1 cellular context compared by ENCODE assay signal in genomic region chr16:86664518-86665318, GRCh38.
TF ChIP-seq lines count a peak whose summit lies in the region.

No MANE protein-coding gene starts in this region.

TF ChIP-seq in HepG2, 621 proteins besides CTCF, POLR2A, EP300 and RAD21 (continued from another document and continues in another):
- no peak for TF ChIP-seq KIAA2018 (CRISPR knock-in tag; IDR thresholded peaks at IDR 0.05; ENCODE audit: borderline replicate concordance)
- TF ChIP-seq TRIM22 (IDR thresholded peaks at IDR 0.05): no peak
- TF ChIP-seq AGO1 (IDR thresholded peaks at IDR 0.05; ENCODE audit: low read depth, low read length, poor library complexity, severe bottlenecking): no peak
- TF ChIP-seq MXI1 (IDR thresholded peaks at IDR 0.05; ENCODE audit: borderline replicate concordance, low read depth, low read length): 0 out of 3 replicates have a peak, but pooled peaks have one; percentile 20
- TF ChIP-seq ASH2L (IDR thresholded peaks at IDR 0.05; ENCODE audit: insufficient read length, low read depth, low read length): peak; percentile 58
- TF ChIP-seq STAT6 (CRISPR knock-in tag; IDR thresholded peaks at IDR 0.05; ENCODE audit: borderline replicate concordance): no peak
- TF ChIP-seq ZNF281 (CRISPR knock-in tag; IDR thresholded peaks at IDR 0.05; ENCODE audit: borderline replicate concordance): peak; percentile 50; the same call in 1 of the 2 replicates
- no peak for TF ChIP-seq NFE2 (CRISPR knock-in tag; IDR thresholded peaks at IDR 0.05)
- TF ChIP-seq KAT7 (CRISPR knock-in tag; IDR thresholded peaks at IDR 0.05; ENCODE audit: borderline replicate concordance): no peak
- no peak for TF ChIP-seq MIER3 (CRISPR knock-in tag; IDR thresholded peaks at IDR 0.05; ENCODE audit: borderline replicate concordance)
- TF ChIP-seq ZBTB21 (CRISPR knock-in tag; IDR thresholded peaks at IDR 0.05): no peak
- TF ChIP-seq TCF7 (IDR thresholded peaks at IDR 0.05; ENCODE audit: low read depth): no peak
- TF ChIP-seq ARID2 (CRISPR knock-in tag; IDR thresholded peaks at IDR 0.05; ENCODE audit: borderline replicate concordance): no peak
- TF ChIP-seq NPAS2 (CRISPR knock-in tag; IDR thresholded peaks at IDR 0.05; ENCODE audit: borderline replicate concordance): no peak
- TF ChIP-seq ZHX2 (IDR thresholded peaks at IDR 0.05; ENCODE audit: low read depth): no peak
- no peak for TF ChIP-seq ZHX2 (CRISPR knock-in tag; IDR thresholded peaks at IDR 0.05; ENCODE audit: borderline replicate concordance)
- TF ChIP-seq ZNF576 (CRISPR knock-in tag; IDR thresholded peaks at IDR 0.05): no peak
- no peak for TF ChIP-seq HDAC2 (CRISPR knock-in tag; IDR thresholded peaks at IDR 0.05)
- no peak for TF ChIP-seq ZNF224 (CRISPR knock-in tag; IDR thresholded peaks at IDR 0.05)
- TF ChIP-seq BCL3 (CRISPR knock-in tag; IDR thresholded peaks at IDR 0.05): no peak
- no peak for TF ChIP-seq ZXDC (CRISPR knock-in tag; IDR thresholded peaks at IDR 0.05)
- TF ChIP-seq ZNF629 (CRISPR knock-in tag; conservative IDR thresholded peaks at IDR 0.05): no peak
- TF ChIP-seq NFATC3 (CRISPR knock-in tag; IDR thresholded peaks at IDR 0.05): no peak
- TF ChIP-seq ZNF569 (CRISPR knock-in tag; IDR thresholded peaks at IDR 0.05; ENCODE audit: borderline replicate concordance): no peak
- TF ChIP-seq ZBTB20 (CRISPR knock-in tag; IDR thresholded peaks at IDR 0.05; ENCODE audit: borderline replicate concordance, low read depth): no peak
- TF ChIP-seq PITX1 (CRISPR knock-in tag; IDR thresholded peaks at IDR 0.05): no peak
- TF ChIP-seq STAG1 (CRISPR knock-in tag; IDR thresholded peaks at IDR 0.05): no peak
- TF ChIP-seq SNAPC5 (CRISPR knock-in tag; IDR thresholded peaks at IDR 0.05; ENCODE audit: borderline replicate concordance): no peak
- no peak for TF ChIP-seq FOXK2 (IDR thresholded peaks at IDR 0.05)
